In the genomic region with DNA sequence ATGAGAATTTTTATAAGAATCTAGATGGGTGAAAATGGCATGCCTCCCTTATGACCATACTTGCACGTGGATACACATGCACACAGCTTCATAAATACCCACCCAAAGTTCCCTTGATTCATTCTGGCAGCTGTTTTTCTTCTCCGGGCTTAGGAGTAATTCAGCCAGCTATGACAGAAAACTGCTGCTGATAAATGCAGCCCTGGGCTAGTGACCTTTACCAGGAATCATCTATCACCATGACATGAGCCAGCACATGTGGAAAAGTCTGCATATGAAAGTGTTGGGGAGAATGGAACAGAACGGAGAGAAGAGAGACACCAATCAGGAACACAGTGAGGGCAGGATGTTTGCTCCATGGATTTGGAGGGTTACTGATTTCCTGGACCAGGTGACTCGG, we compare ENCODE assay signal across 20 cellular contexts.
DNase-seq lines count a peak whose midpoint lies in the region; ATAC-seq, FAIRE-seq and TF ChIP-seq lines count a peak whose summit lies in the region.
"Had no signal": no experiment of that assay in that cellular context is flagged by ENCODE, and none has a peak within 500 bp of the region (broad histone marks: within the 10 kb centered on the region; RNA-seq: fewer than 3 reads in every experiment).

No MANE protein-coding gene starts in this region.

- H4K8ac ChIP-seq in H1 (ENCODE audit: extremely low read depth, insufficient read depth, low read length): no peak overlapping the region

- CTCF ChIA-PET in H1 (lab: Charles Lee; ENCODE audit: partially characterized antibody): interaction anchor here (1.3 kb wide), 1 partner anchor 244 kb away, joined by 3 read pairs; no protein-coding TSS in a partner anchor

- no peak overlapping the region for H2AK5ac ChIP-seq in H1 (ENCODE audit: low read depth, low read length)

- no peak overlapping the region for H3K4me3 ChIP-seq in right cardiac atrium (ENCODE audit: low read length)
- no peak overlapping the region for H3K4me3 ChIP-seq in H1 (ENCODE audit: extremely low read depth in 1 of 4, insufficient read depth in 2 of 4, low read depth in 3 of 4, low read length in 4 of 4)
- H3K4me3 ChIP-seq: BLaER1, PC-9, SK-N-MC had no signal

- no peak for FAIRE-seq in H1 (lab: Jason Lieb, UNC)
- FAIRE-seq: D721Med had no signal

- no peaks in the 10 kb centered on the region; the same call in 1 of the 2 replicates for H3K23me2 ChIP-seq in H1 (ENCODE audit: low read depth, low read length)

- no peak for TF ChIP-seq POLR2A in H1 (IDR thresholded peaks at IDR 0.05; ENCODE audit: control extremely low read depth in 1 of 2, low read depth in 2 of 2, low read length in 2 of 2)

- no peak overlapping the region for H4K91ac ChIP-seq in H1 (replicated peaks; ENCODE audit: insufficient read length, low read length)

- H3K4me1 Mint-ChIP-seq in type B pancreatic cell (ENCODE audit: unreplicated experiment): peaks cover 5% of the 10 kb centered on the region

- no peaks in the 10 kb centered on the region for H3K79me1 ChIP-seq in H1 (ENCODE audit: low read depth, low read length)

- H2AFZ ChIP-seq in H1 (ENCODE audit: low read length): peak overlapping the region; percentile 90
- H2AFZ ChIP-seq: PC-9 had no signal

- no peaks in the 10 kb centered on the region for H3K27me3 Mint-ChIP-seq in type B pancreatic cell

- H4K20me1 ChIP-seq in H1 (replicated peaks in 1 of 2; ENCODE audit: control insufficient read depth in 1 of 2, insufficient read depth in 2 of 2, low read length in 2 of 2): no peaks in the 10 kb centered on the region
- H4K20me1 ChIP-seq: BLaER1 had no signal

- H3K27ac Mint-ChIP-seq in type B pancreatic cell: no peak overlapping the region
- H3K27ac Mint-ChIP-seq: CD4-positive, CD25-positive, alpha-beta regulatory T cell had no signal

- no peak overlapping the region for H2BK5ac ChIP-seq in H1 (ENCODE audit: low read depth, low read length)

- H3K27ac ChIP-seq in right cardiac atrium (ENCODE audit: low read length) (no peak overlapping the region), H1 (ENCODE audit: low read depth, low read length) (no peak overlapping the region)
- H3K27ac ChIP-seq: BLaER1, PC-9, SK-N-MC had no signal

- H3K36me3 ChIP-seq in H1 (ENCODE audit: control insufficient read depth in 2 of 4, insufficient read depth in 4 of 4, low read length in 3 of 4): no peaks in the 10 kb centered on the region
- H3K36me3 ChIP-seq: BLaER1 had no signal

- H3K36me3 Mint-ChIP-seq in type B pancreatic cell: no peaks in the 10 kb centered on the region
- H3K36me3 Mint-ChIP-seq: CD4-positive, CD25-positive, alpha-beta regulatory T cell had no signal

- H3K27me3 ChIP-seq in right cardiac atrium (ENCODE audit: control insufficient read depth, insufficient read depth) (no peaks in the 10 kb centered on the region), H1 (replicated peaks in 1 of 4; ENCODE audit: control insufficient read depth in 3 of 4, extremely low read depth in 1 of 4, insufficient read depth in 3 of 4, low read length in 3 of 4) (no peaks in the 10 kb centered on the region)
- H3K27me3 ChIP-seq: BLaER1 had no signal

- no peak overlapping the region for H3K14ac ChIP-seq in H1 (ENCODE audit: insufficient read length)

- no peak overlapping the region for H3K23ac ChIP-seq in H1 (ENCODE audit: insufficient read length)

- POLR2A ChIA-PET in H1 (lab: Charles Lee; ENCODE audit: partially characterized antibody): no interaction called here

- peaks cover 2% of the 10 kb centered on the region for H3K4me1 ChIP-seq in right cardiac atrium (ENCODE audit: control insufficient read depth, insufficient read depth, low read length)
- no peaks in the 10 kb centered on the region for H3K4me1 ChIP-seq in H1 (replicated peaks in 1 of 4; ENCODE audit: control insufficient read depth in 3 of 4, insufficient read depth in 4 of 4, low read length in 3 of 4)

- H3K4me3 Mint-ChIP-seq in type B pancreatic cell: peak overlapping the region; percentile 4
- H3K4me3 Mint-ChIP-seq: CD4-positive, CD25-positive, alpha-beta regulatory T cell had no signal

- no peak overlapping the region for H2BK12ac ChIP-seq in H1 (ENCODE audit: low read depth, low read length)

- no peak overlapping the region for H3K9ac ChIP-seq in H1 (replicated peaks in 1 of 4; ENCODE audit: extremely low read depth in 1 of 4, low read depth in 3 of 4, low read length in 3 of 4)
- H3K9ac ChIP-seq: BLaER1 had no signal

- H2BK120ac ChIP-seq in H1 (replicated peaks; ENCODE audit: low read depth, low read length): no peak overlapping the region

- no peak for TF ChIP-seq RAD21 in H1 (IDR thresholded peaks at IDR 0.05 in 1 of 2, conservative IDR thresholded peaks at IDR 0.05 in 1 of 2; ENCODE audit: low read depth in 2 of 2, low read length in 2 of 2)

- TF ChIP-seq CTCF in H1 (IDR thresholded peaks at IDR 0.05; ENCODE audit: control extremely low read depth in 1 of 3, insufficient read depth in 1 of 3, low read depth in 1 of 3, low read length in 3 of 3) (no peak), type B pancreatic cell (conservative IDR thresholded peaks at IDR 0.05) (no peak)

- no peaks in the 10 kb centered on the region for H3K79me2 ChIP-seq in H1 (ENCODE audit: control insufficient read depth in 1 of 2, insufficient read depth in 2 of 2, low read length in 2 of 2)

- H3K56ac ChIP-seq in H1 (replicated peaks; ENCODE audit: insufficient read length, low read depth, low read length): no peak overlapping the region

- H4K5ac ChIP-seq in H1 (ENCODE audit: insufficient read length, low read depth, low read length): no peak overlapping the region

- H3K4me2 ChIP-seq in H1 (ENCODE audit: insufficient read depth in 1 of 2, low read depth in 2 of 2, low read length in 2 of 2): no peak overlapping the region
- H3K4me2 ChIP-seq: PC-9 had no signal

- no peaks in the 10 kb centered on the region for H3K9me3 Mint-ChIP-seq in type B pancreatic cell

- TF ChIP-seq EP300 in H1 (IDR thresholded peaks at IDR 0.05; ENCODE audit: borderline replicate concordance in 1 of 2, low read depth in 2 of 2, low read length in 2 of 2): no peak

- no peak overlapping the region for H2BK20ac ChIP-seq in H1 (ENCODE audit: low read length)

- H3K18ac ChIP-seq in H1 (ENCODE audit: extremely low read depth, low read length): no peak overlapping the region

- ATAC-seq in Right ventricle myocardium inferior (peak; percentile 31), right cardiac atrium (no peak), HG02885 (IDR thresholded peaks at IDR 0.05; ENCODE audit: poor library complexity, unreplicated experiment) (no peak), HG03342 (IDR thresholded peaks at IDR 0.05; ENCODE audit: unreplicated experiment) (no peak)
- ATAC-seq: HCT116 had no signal

- WGBS in right cardiac atrium: 17% methylated on average over 4 of the region's 4 CpGs
- 99% methylated on average over 4 of the region's 4 CpGs; no CpG with 5 or more reads in 1 of the 2 experiments for whole genome bisulfite sequencing in H1 (ENCODE audit: extremely low coverage in 1 of 2, insufficient coverage in 1 of 2, insufficient read length in 1 of 2, insufficient replicate concordance in 2 of 2, low coverage in 1 of 2, low lambda C conversion rate in 2 of 2, missing lambda C conversion rate in 1 of 2), 2 experiments

- no peak overlapping the region for H2BK15ac ChIP-seq in H1 (ENCODE audit: low read length)

- DNase-seq in Right ventricle myocardium inferior (ENCODE audit: missing footprints): no peak
- no peak for DNase-seq in right cardiac atrium
- no peak for DNase-seq in H1 (ENCODE audit: low read depth in 1 of 2, low spot score in 2 of 2)
- peak; percentile 28 for DNase-seq in myocyte (ENCODE audit: low read depth)
- DNase-seq in type B pancreatic cell (ENCODE audit: extremely low spot score, unreplicated experiment): no peak
- DNase-seq in posterior cingulate gyrus: no peak
- DNase-seq: CD4-positive, CD25-positive, alpha-beta regulatory T cell; GOT3; Kasumi-1; NCI-H1105 treated with DMSO at 0.1 percent for 48 hours; NCI-H146; NCI-H1930; NCI-H446 treated with DMSO at 0.1 percent for 48 hours; PC-9 had no signal

- no peak overlapping the region for H3K4ac ChIP-seq in H1 (replicated peaks; ENCODE audit: insufficient read length, low read depth, low read length)

- H3K9me3 ChIP-seq in right cardiac atrium (ENCODE audit: control insufficient read depth, low read length) (no peaks in the 10 kb centered on the region), H1 (ENCODE audit: insufficient read depth in 2 of 2, low read depth in 1 of 2, low read length in 1 of 2) (no peaks in the 10 kb centered on the region)
- H3K9me3 ChIP-seq: BLaER1 had no signal

- intact Hi-C loops in Right ventricle myocardium inferior (cut with DNase I): no loop called here
- intact Hi-C loops in right cardiac atrium (cut with DNase I): no loop called here
- intact Hi-C loops in posterior cingulate gyrus (cut with DNase I): no loop called here

TF ChIP-seq in H1, 55 proteins besides CTCF, POLR2A, EP300 and RAD21:
- TF ChIP-seq, protein P1, sequence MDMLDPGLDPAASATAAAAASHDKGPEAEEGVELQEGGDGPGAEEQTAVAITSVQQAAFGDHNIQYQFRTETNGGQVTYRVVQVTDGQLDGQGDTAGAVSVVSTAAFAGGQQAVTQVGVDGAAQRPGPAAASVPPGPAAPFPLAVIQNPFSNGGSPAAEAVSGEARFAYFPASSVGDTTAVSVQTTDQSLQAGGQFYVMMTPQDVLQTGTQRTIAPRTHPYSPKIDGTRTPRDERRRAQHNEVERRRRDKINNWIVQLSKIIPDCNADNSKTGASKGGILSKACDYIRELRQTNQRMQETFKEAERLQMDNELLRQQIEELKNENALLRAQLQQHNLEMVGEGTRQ (IDR thresholded peaks at IDR 0.05; ENCODE audit: low read length): no peak
- TF ChIP-seq POLR2AphosphoS5 (IDR thresholded peaks at IDR 0.05; ENCODE audit: low read depth, low read length) (no peak), NANOG (IDR thresholded peaks at IDR 0.05; ENCODE audit: insufficient read depth, low read depth, low read length, poor library complexity, severe bottlenecking) (no peak), HDAC2 (IDR thresholded peaks at IDR 0.05; ENCODE audit: borderline replicate concordance in 1 of 2, low read depth in 2 of 2, low read length in 2 of 2) (no peak), SP4 (IDR thresholded peaks at IDR 0.05; ENCODE audit: low read length) (no peak), CREB1 (IDR thresholded peaks at IDR 0.05) (no peak), JUN (IDR thresholded peaks at IDR 0.05; ENCODE audit: low read depth, low read length) (no peak), CBX5 (IDR thresholded peaks at IDR 0.05; ENCODE audit: low read depth, low read length) (no peak), POU5F1 (IDR thresholded peaks at IDR 0.05; ENCODE audit: low read depth, low read length) (no peak), ASH2L (IDR thresholded peaks at IDR 0.05; ENCODE audit: low read length) (no peak), EGR1 (IDR thresholded peaks at IDR 0.05; ENCODE audit: borderline replicate concordance, low read depth, low read length) (no peak), RFX5 (IDR thresholded peaks at IDR 0.05; ENCODE audit: borderline replicate concordance, low read depth, low read length) (no peak), BRCA1 (IDR thresholded peaks at IDR 0.05; ENCODE audit: low read depth, low read length) (no peak), HDAC6 (IDR thresholded peaks at IDR 0.05; ENCODE audit: low read depth, low read length) (no peak), SUZ12 (IDR thresholded peaks at IDR 0.05; ENCODE audit: low read length) (no peak)
